In the genomic region with DNA sequence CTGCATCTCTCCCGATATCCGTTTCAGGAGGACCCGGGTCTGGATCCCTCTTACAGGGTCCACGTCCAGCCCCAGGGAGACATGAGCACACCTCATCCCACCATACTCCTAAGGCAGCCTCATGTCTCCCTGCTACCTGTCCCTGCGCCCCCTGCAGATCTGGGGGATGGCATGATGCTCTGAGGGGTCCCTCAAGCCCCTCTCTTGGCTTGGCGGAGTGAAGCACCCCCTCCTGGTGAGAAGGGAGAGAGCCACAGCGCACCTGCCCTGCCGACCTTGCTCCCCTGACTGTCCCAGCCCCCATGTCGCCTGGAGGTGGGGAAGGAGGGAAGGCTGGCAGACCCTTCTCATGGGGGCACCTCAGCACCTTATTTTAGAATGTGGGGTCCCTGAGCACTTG, we compare ENCODE assay signal across 25 cellular contexts.
"Had no signal": no experiment of that assay in that cellular context is flagged by ENCODE, and none has a peak within 500 bp of the region (broad histone marks: within the 10 kb centered on the region; RNA-seq: fewer than 3 reads in every experiment).

No MANE protein-coding gene starts in this region.

- H3K4me1 Mint-ChIP-seq: mesothelial cell of epicardium; naive thymus-derived CD4-positive, alpha-beta T cell; stimulated activated naive B cell treated with anti-CD40 and anti-IgM and Interleukin-4, amounts not matched to agents 10 μg/mL and 1 μg/mL and 100 μg/mL, for 72 hours; stimulated activated naive CD8-positive, alpha-beta T cell treated with anti-CD3 and anti-CD28 coated beads, Interleukin-15, amount 100 ng/mL, for 72 hours had no signal

- H3K4me3 ChIP-seq: coronary artery, gastrocnemius medialis, heart left ventricle, hepatocyte, left lung, ovary, psoas muscle, skin epidermis, spleen, suprapubic skin had no signal

- H3K9me3 Mint-ChIP-seq: effector memory CD8-positive, alpha-beta T cell; mesothelial cell of epicardium; nephron progenitor cell; stimulated activated naive B cell treated with anti-CD40 and anti-IgM and Interleukin-4, amounts not matched to agents 10 μg/mL and 1 μg/mL and 100 μg/mL, for 72 hours; stimulated activated naive CD8-positive, alpha-beta T cell treated with anti-CD3 and anti-CD28 coated beads, Interleukin-15, amount 100 ng/mL, for 72 hours had no signal

- ATAC-seq: effector memory CD8-positive, alpha-beta T cell; gastrocnemius medialis; left cardiac atrium; left lung; naive thymus-derived CD4-positive, alpha-beta T cell; psoas muscle; right cardiac atrium; stimulated activated naive B cell treated with anti-CD40 and anti-IgM and Interleukin-4, amounts not matched to agents 10 μg/mL and 1 μg/mL and 100 μg/mL, for 72 hours; stimulated activated naive CD8-positive, alpha-beta T cell treated with anti-CD3 and anti-CD28 coated beads, Interleukin-15, amount 100 ng/mL, for 72 hours had no signal

- H3K27ac ChIP-seq: coronary artery, gastrocnemius medialis, heart left ventricle, hepatocyte, left lung, ovary, psoas muscle, skin epidermis, spleen, suprapubic skin had no signal

- H3K27ac Mint-ChIP-seq: effector memory CD8-positive, alpha-beta T cell; mesothelial cell of epicardium; naive thymus-derived CD4-positive, alpha-beta T cell; nephron progenitor cell; stimulated activated naive B cell treated with anti-CD40 and anti-IgM and Interleukin-4, amounts not matched to agents 10 μg/mL and 1 μg/mL and 100 μg/mL, for 72 hours; stimulated activated naive CD8-positive, alpha-beta T cell treated with anti-CD3 and anti-CD28 coated beads, Interleukin-15, amount 100 ng/mL, for 72 hours had no signal

- H3K36me3 ChIP-seq: gastrocnemius medialis, heart left ventricle, left lung, ovary, spleen, suprapubic skin had no signal

- H3K4me3 Mint-ChIP-seq: effector memory CD8-positive, alpha-beta T cell; mesothelial cell of epicardium; naive thymus-derived CD4-positive, alpha-beta T cell; nephron progenitor cell; stimulated activated naive B cell treated with anti-CD40 and anti-IgM and Interleukin-4, amounts not matched to agents 10 μg/mL and 1 μg/mL and 100 μg/mL, for 72 hours; stimulated activated naive CD8-positive, alpha-beta T cell treated with anti-CD3 and anti-CD28 coated beads, Interleukin-15, amount 100 ng/mL, for 72 hours had no signal

- H3K27me3 ChIP-seq: gastrocnemius medialis, ovary had no signal

- H3K9me3 ChIP-seq: gastrocnemius medialis, heart left ventricle, left lung, ovary, psoas muscle, spleen, suprapubic skin had no signal

- DNase-seq: dermis blood vessel endothelial cell; effector memory CD8-positive, alpha-beta T cell; foreskin fibroblast; gastrocnemius medialis; heart left ventricle; left cardiac atrium; left lung; mesenchymal stem cell; naive thymus-derived CD4-positive, alpha-beta T cell; nephron progenitor cell; occipital lobe; ovary; posterior cingulate gyrus; psoas muscle; right cardiac atrium; spleen; stimulated activated CD4-positive, alpha-beta T cell treated with anti-CD3 and anti-CD28 coated beads, Interleukin-4, amount 100 ng/mL, for 4 hours; stimulated activated naive B cell treated with anti-CD40 and anti-IgM and Interleukin-4, amounts not matched to agents 10 μg/mL and 1 μg/mL and 100 μg/mL, for 72 hours; stimulated activated naive CD8-positive, alpha-beta T cell treated with anti-CD3 and anti-CD28 coated beads, Interleukin-15, amount 100 ng/mL, for 72 hours; trophoblast cell had no signal

- H3K4me1 ChIP-seq: left lung, psoas muscle, spleen, suprapubic skin had no signal

- H3K36me3 Mint-ChIP-seq: mesothelial cell of epicardium; naive thymus-derived CD4-positive, alpha-beta T cell; stimulated activated naive B cell treated with anti-CD40 and anti-IgM and Interleukin-4, amounts not matched to agents 10 μg/mL and 1 μg/mL and 100 μg/mL, for 72 hours had no signal
